In genomic region chr10:56360583-56360966, GRCh38 we compare ENCODE assay signal across 8 cellular contexts. TPM values are rescaled to one million over a fixed set of nuclear protein-coding genes. Genes with fewer than 3 reads are reported as not detected.
A peak's percentile ranks its signal among the peaks of the same experiment; 100 is the strongest.
DNase-seq lines count a peak whose midpoint lies in the region; TF ChIP-seq lines count a peak whose summit lies in the region.

No MANE protein-coding gene starts in this region.

- peak overlapping the region; percentile 49 for H3K4me3 ChIP-seq in H7 (ENCODE audit: insufficient read depth, low read depth, low read length)
- H3K4me3 ChIP-seq in WI38 (ENCODE audit: low read depth, low read length): peak overlapping the region; percentile 88
- H3K4me3 ChIP-seq in iPS-11a (ENCODE audit: low read depth, low read length): peak overlapping the region; percentile 99
- H3K4me3 ChIP-seq in skin epidermis: peak overlapping the region; percentile 46 to 66 (median 60)

- no peaks in the 10 kb centered on the region for H3K27me3 ChIP-seq in H7 (ENCODE audit: control insufficient read depth, insufficient read depth, low read length)

- TF ChIP-seq CTCF in WI38 (IDR thresholded peaks at IDR 0.05; ENCODE audit: low read depth, low read length): no peak

- DNase-seq in H7: no peak
- no peak for DNase-seq in NCI-H345 treated with DMSO at 0.1 percent for 48 hours (lab: John Stamatoyannopoulos, UW; ENCODE audit: unreplicated experiment)
- no peak for DNase-seq in medulla oblongata (ENCODE audit: extremely low spot score)
- no peak for DNase-seq in activated CD4-positive, alpha-beta T cell treated with anti-CD3 and anti-CD28 coated beads for 48 hours
- no peak for DNase-seq in NCI-H82 (lab: John Stamatoyannopoulos, UW)

- H3K27ac ChIP-seq in skin epidermis: peak overlapping the region in 8 of 21 experiments; percentile 2 to 82 (median 48)

- H3K36me3 ChIP-seq in H7 (replicated peaks; ENCODE audit: control insufficient read depth, insufficient read depth, low read length): peaks cover 21% of the 10 kb centered on the region

RNA-seq across cellular contexts. Expression of gene ZWINT, which starts 0.5 kb away (rescaled TPM):
- total RNA-seq in H7 (2014; rRNA removed; shearing (Covaris generic)): 84.4 and 103 TPM in 2 replicates

Comparison
In these comparisons a context has a peak if more than half of its experiments do, and no peak if none do; other contexts are left out.
1. H3K4me3 ChIP-seq: peak in every context shown above with its lines; median percentile 99 in iPS-11a; 88 in WI38; 60 in skin epidermis; 49 in H7.